ENCODE assay signal across 6 cellular contexts in the genomic region with DNA sequence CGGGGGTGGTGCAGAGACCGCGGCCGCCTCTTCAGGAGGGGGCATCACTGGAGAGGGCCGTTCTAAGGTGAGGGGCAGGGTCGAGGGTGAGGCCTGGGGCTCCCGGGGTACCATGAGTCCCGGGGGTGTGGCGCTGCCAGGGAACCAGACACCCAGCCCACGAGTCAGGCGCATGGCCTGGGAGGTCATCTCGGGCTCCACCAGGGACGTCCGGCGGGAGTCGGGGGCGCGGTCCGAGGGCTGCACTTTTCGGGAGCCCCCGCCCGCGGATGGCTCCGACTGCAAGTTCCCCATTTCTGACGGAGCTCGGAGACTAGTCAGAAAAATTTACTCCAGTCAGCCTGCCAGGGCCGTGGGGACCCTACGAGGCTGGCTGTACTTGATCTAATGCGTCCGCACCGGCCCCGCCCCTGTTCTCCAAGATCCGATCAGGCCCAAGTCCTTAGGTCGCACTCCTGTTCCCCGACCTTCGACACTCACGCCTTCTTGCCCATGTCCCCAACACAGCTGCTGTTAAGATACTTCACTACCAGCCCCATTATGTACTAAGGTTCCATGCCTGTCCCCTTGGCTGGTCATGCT. TPM values are rescaled to one million over a fixed set of nuclear protein-coding genes. Genes with fewer than 3 reads are reported as not detected.
A peak's percentile ranks its signal among the peaks of the same experiment; 100 is the strongest.
DNase-seq lines count a peak whose midpoint lies in the region; ATAC-seq and TF ChIP-seq lines count a peak whose summit lies in the region.

No MANE protein-coding gene starts in this region.

- intact Hi-C loops in testis (cut with DNase I; ENCODE audit: low total_unique reads), result no loop called here

- ATAC-seq in activated CD8-positive, alpha-beta memory T cell treated with anti-CD3 and anti-CD28 coated beads, Interleukin-2, amount 10 ng/mL, durations not matched to agents 7 days and 5 days, result no peak
- no peak for ATAC-seq in HG02642 (IDR thresholded peaks at IDR 0.05; ENCODE audit: poor library complexity, unreplicated experiment)

- H3K27me3 Mint-ChIP-seq in activated CD8-positive, alpha-beta memory T cell treated with anti-CD3 and anti-CD28 coated beads, Interleukin-2, amount 10 ng/mL, durations not matched to agents 7 days and 5 days, result peaks cover 33% of the 10 kb centered on the region

- CTCF ChIA-PET in activated CD8-positive, alpha-beta memory T cell treated with anti-CD3 and anti-CD28 coated beads, Interleukin-2, amount 10 ng/mL, durations not matched to agents 7 days and 5 days (lab: Charles Lee), result interaction anchor here (0.9 to 2.3 kb wide), 6 partner anchors 9 to 248 kb away, joined by 3 to 17 read pairs (median 7); a partner anchor contains a TSS

- TF ChIP-seq CTCF in fibroblast of the aortic adventitia (IDR thresholded peaks at IDR 0.05; ENCODE audit: insufficient read depth, low read length) (no peak), testis (IDR thresholded peaks at IDR 0.05) (no peak)

- no peaks in the 10 kb centered on the region for H3K9me3 ChIP-seq in testis

- peak overlapping the region; percentile 90 for H3K4me3 ChIP-seq in fibroblast of the aortic adventitia (ENCODE audit: low read depth, low read length)
- peak overlapping the region; percentile 35 to 57 for H3K4me3 ChIP-seq in testis

- H3K4me1 Mint-ChIP-seq in activated CD8-positive, alpha-beta memory T cell treated with anti-CD3 and anti-CD28 coated beads, Interleukin-2, amount 10 ng/mL, durations not matched to agents 7 days and 5 days, result peaks cover 16% of the 10 kb centered on the region

- WGBS in testis, 2 donors, result 15 to 33% methylated on average over 11 to 37 of the region's 37 CpGs

- peak overlapping the region; percentile 70 for H3K4me3 Mint-ChIP-seq in activated CD8-positive, alpha-beta memory T cell treated with anti-CD3 and anti-CD28 coated beads, Interleukin-2, amount 10 ng/mL, durations not matched to agents 7 days and 5 days

- H3K27ac Mint-ChIP-seq in activated CD8-positive, alpha-beta memory T cell treated with anti-CD3 and anti-CD28 coated beads, Interleukin-2, amount 10 ng/mL, durations not matched to agents 7 days and 5 days, result no peak overlapping the region

- H3K4me1 ChIP-seq in testis, result peaks cover 23% of the 10 kb centered on the region

- DNase-seq in activated CD8-positive, alpha-beta memory T cell treated with anti-CD3 and anti-CD28 coated beads, Interleukin-2, amount 10 ng/mL, durations not matched to agents 7 days and 5 days, result no peak
- no peak for DNase-seq in activated CD8-positive, alpha-beta memory T cell treated with anti-CD3 and anti-CD28 coated beads, Interleukin-2, amount 50 U/mL, for 4 hours
- DNase-seq in fibroblast of the aortic adventitia (ENCODE audit: low read depth), result no peak
- no peak for DNase-seq in testis
- no peak for DNase-seq in AG20443 (ENCODE audit: low spot score)

- H3K27ac ChIP-seq in testis, result no peak overlapping the region

- H3K36me3 Mint-ChIP-seq in activated CD8-positive, alpha-beta memory T cell treated with anti-CD3 and anti-CD28 coated beads, Interleukin-2, amount 10 ng/mL, durations not matched to agents 7 days and 5 days, result peaks cover 15% of the 10 kb centered on the region

- no peaks in the 10 kb centered on the region for H3K36me3 ChIP-seq in testis (ENCODE audit: low read depth, missing control alignments)

- H3K9me3 Mint-ChIP-seq in activated CD8-positive, alpha-beta memory T cell treated with anti-CD3 and anti-CD28 coated beads, Interleukin-2, amount 10 ng/mL, durations not matched to agents 7 days and 5 days (ENCODE audit: low read depth), result no peaks in the 10 kb centered on the region

- H3K27me3 ChIP-seq in testis, result no peaks in the 10 kb centered on the region

- no peak for TF ChIP-seq POLR2A in testis (IDR thresholded peaks at IDR 0.05)

RNA-seq across cellular contexts. Expression of a gene that starts 0.8 kb away (rescaled TPM):
- total RNA-seq in activated CD8-positive, alpha-beta memory T cell treated with anti-CD3 and anti-CD28 coated beads, Interleukin-2, amount 10 ng/mL, durations not matched to agents 7 days and 5 days, result not detected
- total RNA-seq in fibroblast of the aortic adventitia (ENCODE audit: low replicate concordance), result 1.3 TPM in 1 of 2 replicates, not detected in the other
- 10 to 100 TPM; 43.7 to 80.2 TPM for total RNA-seq in testis
- 196 TPM for polyA plus RNA-seq in testis (ENCODE audit: insufficient read depth, low read depth, low replicate concordance)

RNA-seq across cellular contexts. Expression of a gene that starts 1.4 kb away (rescaled TPM):
- total RNA-seq in activated CD8-positive, alpha-beta memory T cell treated with anti-CD3 and anti-CD28 coated beads, Interleukin-2, amount 10 ng/mL, durations not matched to agents 7 days and 5 days, result under 1 TPM; 0.84 to 0.93 TPM
- total RNA-seq in fibroblast of the aortic adventitia (ENCODE audit: low replicate concordance), result 0.41 and 9.7 TPM in 2 replicates
- total RNA-seq in testis, result 1 to 10 TPM; 2.2 to 2.6 TPM
- polyA plus RNA-seq in testis (ENCODE audit: insufficient read depth, low read depth, low replicate concordance), result 1.7 TPM

RNA-seq across cellular contexts. Expression of a gene that starts 12.7 kb away (rescaled TPM):
- 100 to 1,000 TPM; 164 to 204 TPM for total RNA-seq in activated CD8-positive, alpha-beta memory T cell treated with anti-CD3 and anti-CD28 coated beads, Interleukin-2, amount 10 ng/mL, durations not matched to agents 7 days and 5 days
- total RNA-seq in fibroblast of the aortic adventitia (ENCODE audit: low replicate concordance) (55.4 and 223 TPM in 2 replicates), testis (100 to 1,000 TPM; 244 to 265 TPM)
- polyA plus RNA-seq in testis (ENCODE audit: insufficient read depth, low read depth, low replicate concordance), result 373 TPM

RNA-seq across cellular contexts. Expression of a gene that starts 15.8 kb away (rescaled TPM):
- 10 to 100 TPM; 22.4 to 24.1 TPM for total RNA-seq in activated CD8-positive, alpha-beta memory T cell treated with anti-CD3 and anti-CD28 coated beads, Interleukin-2, amount 10 ng/mL, durations not matched to agents 7 days and 5 days
- total RNA-seq in fibroblast of the aortic adventitia (ENCODE audit: low replicate concordance), result 11.9 and 46.0 TPM in 2 replicates
- 10 to 100 TPM; 13.0 to 14.1 TPM for total RNA-seq in testis
- 17.7 TPM for polyA plus RNA-seq in testis (ENCODE audit: insufficient read depth, low read depth, low replicate concordance)

RNA-seq across cellular contexts. Expression of a gene that starts 39.0 kb away (rescaled TPM):
- total RNA-seq in activated CD8-positive, alpha-beta memory T cell treated with anti-CD3 and anti-CD28 coated beads, Interleukin-2, amount 10 ng/mL, durations not matched to agents 7 days and 5 days, result 1 to 10 TPM; 1.4 to 1.6 TPM
- total RNA-seq in fibroblast of the aortic adventitia (ENCODE audit: low replicate concordance) (not detected in 2 replicates), testis (1 to 10 TPM in 1 of 2 donors, under 1 TPM in 1; 0.71 to 1.3 TPM)
- polyA plus RNA-seq in testis (ENCODE audit: insufficient read depth, low read depth, low replicate concordance), result 1.5 TPM

Comparison
In these comparisons a context has a peak if more than half of its experiments do, and no peak if none do; other contexts are left out.
1. RNA of a gene that starts 0.8 kb away (total RNA-seq): 43.7 to 80.2 TPM in testis; 1.3 TPM in fibroblast of the aortic adventitia and not detected in activated CD8-positive, alpha-beta memory T cell treated with anti-CD3 and anti-CD28 coated beads, Interleukin-2, amount 10 ng/mL, durations not matched to agents 7 days and 5 days; every median in the first group is over 10 times any median in the second.